Comparison of ENCODE assay signal across 17 cellular contexts in the genomic region with DNA sequence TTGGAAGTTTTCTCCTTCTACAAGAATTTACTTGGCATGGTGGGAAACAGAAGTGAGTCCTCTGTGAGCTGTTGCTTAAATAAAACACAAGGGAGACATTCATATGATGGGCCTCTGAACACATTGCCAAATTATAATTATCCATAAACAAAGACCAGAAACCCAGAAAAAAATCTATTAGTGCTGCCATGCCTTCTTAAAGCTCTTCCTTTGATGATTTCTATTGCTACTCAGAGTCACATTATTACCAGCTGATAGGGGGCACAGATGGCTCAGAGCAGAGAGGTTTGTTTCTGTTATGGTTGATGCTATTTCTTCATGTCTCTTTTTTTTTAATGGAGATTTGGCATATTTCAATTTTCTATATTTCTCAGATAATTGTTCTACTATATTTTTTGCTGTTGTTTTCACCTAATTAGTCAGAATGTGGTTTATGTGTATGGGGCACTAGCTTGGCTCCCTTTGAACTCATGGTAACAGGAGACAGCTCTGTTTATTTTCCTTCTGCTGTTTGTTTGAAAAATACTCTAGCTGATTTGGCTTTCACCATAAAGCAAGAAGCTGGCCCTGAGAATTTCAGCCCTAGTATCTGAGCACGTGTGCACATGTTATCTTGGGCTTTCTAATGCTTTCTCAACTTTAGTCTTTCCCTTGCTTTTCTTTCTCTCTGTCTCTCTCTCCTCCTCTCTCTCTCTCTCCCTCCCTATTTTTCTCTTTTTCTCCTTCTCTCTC.
DNase-seq lines count a peak whose midpoint lies in the region; ATAC-seq and TF ChIP-seq lines count a peak whose summit lies in the region.
"Had no signal": no experiment of that assay in that cellular context is flagged by ENCODE, and none has a peak within 500 bp of the region (broad histone marks: within the 10 kb centered on the region; RNA-seq: fewer than 3 reads in every experiment).

No MANE protein-coding gene starts in this region.

- H3K27ac ChIP-seq in OCI-LY7 (ENCODE audit: low read depth, low read length, poor library complexity, severe bottlenecking), result no peak overlapping the region
- H3K27ac ChIP-seq: A549, C4-2B, GM23248 had no signal

- H3K4me1 Mint-ChIP-seq in nephron progenitor cell, result peaks cover 31% of the 10 kb centered on the region
- peaks cover 11% of the 10 kb centered on the region for H3K4me1 Mint-ChIP-seq in activated T-cell treated with anti-CD3 and anti-CD28 coated beads, Interleukin-2, amount 50 U/mL, for 72 hours (ENCODE audit: low read depth)
- H3K4me1 Mint-ChIP-seq: CD4-positive, alpha-beta memory T cell; H9 had no signal

- CTCF ChIA-PET in OCI-LY7 (lab: Charles Lee; ENCODE audit: unreplicated experiment), result no interaction called here

- peak overlapping the region; percentile 15 for H3K27ac Mint-ChIP-seq in nephron progenitor cell
- H3K27ac Mint-ChIP-seq in activated T-cell treated with anti-CD3 and anti-CD28 coated beads, Interleukin-2, amount 50 U/mL, for 72 hours, result no peak overlapping the region
- H3K27ac Mint-ChIP-seq: CD4-positive, alpha-beta memory T cell; H9 had no signal

- DNase-seq in H4 (ENCODE audit: low spot score), result peak; percentile 69
- peak; percentile 30 for DNase-seq in M059J (ENCODE audit: low read depth)
- DNase-seq in OCI-LY7 (ENCODE audit: low spot score), result no peak
- DNase-seq in nephron progenitor cell, result no peak
- no peak for DNase-seq in NCI-H2029 (lab: John Stamatoyannopoulos, UW)
- DNase-seq in activated T-cell treated with anti-CD3 and anti-CD28 coated beads, Interleukin-2, amount 50 U/mL, for 72 hours, result no peak
- DNase-seq: BE2C; CD4-positive, alpha-beta memory T cell; DMS79; GM23248; H9 had no signal

- no peak for ATAC-seq in activated T-cell treated with anti-CD3 and anti-CD28 coated beads, Interleukin-2, amount 50 U/mL, for 72 hours (replicated peaks in 1 of 2)
- ATAC-seq in HG03175 (IDR thresholded peaks at IDR 0.05; ENCODE audit: unreplicated experiment) (no peak), HG02759 (IDR thresholded peaks at IDR 0.05; ENCODE audit: unreplicated experiment) (no peak)
- ATAC-seq: A549, GM12878, HepG2 had no signal

- peaks cover 6% of the 10 kb centered on the region for H3K4me1 ChIP-seq in OCI-LY7 (ENCODE audit: insufficient read depth, low read length, poor library complexity, severe bottlenecking)
- H3K4me1 ChIP-seq: A549, BE2C had no signal

- no peak overlapping the region for H3K4me3 ChIP-seq in OCI-LY7 (ENCODE audit: low read depth, low read length, poor library complexity, severe bottlenecking)
- H3K4me3 ChIP-seq: A549, GM12878, GM23248 had no signal

- no peaks in the 10 kb centered on the region for H3K36me3 Mint-ChIP-seq in nephron progenitor cell (ENCODE audit: low read depth)
- no peaks in the 10 kb centered on the region for H3K36me3 Mint-ChIP-seq in activated T-cell treated with anti-CD3 and anti-CD28 coated beads, Interleukin-2, amount 50 U/mL, for 72 hours (ENCODE audit: insufficient read depth in 2 of 2)
- H3K36me3 Mint-ChIP-seq: CD4-positive, alpha-beta memory T cell had no signal

- no TSS peak for BruUV-seq in OCI-LY7 (replicated peaks; lab: Mats Ljungman, UMichigan)

- H3K36me3 ChIP-seq in OCI-LY7 (ENCODE audit: insufficient read depth, low read length), result no peaks in the 10 kb centered on the region
- H3K36me3 ChIP-seq: BE2C had no signal

- H4K20me1 ChIP-seq in OCI-LY7 (ENCODE audit: insufficient read depth, low read length), result no peaks in the 10 kb centered on the region

- H3K9me3 Mint-ChIP-seq in nephron progenitor cell, result no peaks in the 10 kb centered on the region
- peaks cover 3 to 5% of the 10 kb centered on the region in 2 donors for H3K9me3 Mint-ChIP-seq in activated T-cell treated with anti-CD3 and anti-CD28 coated beads, Interleukin-2, amount 50 U/mL, for 72 hours
- H3K9me3 Mint-ChIP-seq: H9 had no signal

- peak overlapping the region; percentile 2; the same call in 1 of the 2 replicates for H2AFZ ChIP-seq in OCI-LY7 (ENCODE audit: low read length)
- H2AFZ ChIP-seq: GM23248 had no signal

- H3K4me3 Mint-ChIP-seq in nephron progenitor cell, result peak overlapping the region; percentile 2
- H3K4me3 Mint-ChIP-seq in activated T-cell treated with anti-CD3 and anti-CD28 coated beads, Interleukin-2, amount 50 U/mL, for 72 hours, result no peak overlapping the region
- H3K4me3 Mint-ChIP-seq: CD4-positive, alpha-beta memory T cell; H9 had no signal

- H3K9me2 ChIP-seq in OCI-LY7 (ENCODE audit: insufficient read depth, low read length), result no peaks in the 10 kb centered on the region

- H3K79me2 ChIP-seq in OCI-LY7 (ENCODE audit: insufficient read depth, low read depth, low read length), result no peaks in the 10 kb centered on the region

- intact Hi-C loops in OCI-LY7 (cut with micrococcal nuclease; ENCODE audit: unreplicated experiment), result no loop called here

- H3K9me3 ChIP-seq in OCI-LY7 (ENCODE audit: low read length), result peaks cover 3% of the 10 kb centered on the region; the same call in 1 of the 2 replicates
- H3K9me3 ChIP-seq: A549, BE2C had no signal

- no peaks in the 10 kb centered on the region for H3K27me3 Mint-ChIP-seq in nephron progenitor cell (ENCODE audit: low read depth, poor library complexity)
- H3K27me3 Mint-ChIP-seq in activated T-cell treated with anti-CD3 and anti-CD28 coated beads, Interleukin-2, amount 50 U/mL, for 72 hours (ENCODE audit: low read depth), result no peaks in the 10 kb centered on the region

- TF ChIP-seq CTCF in OCI-LY7 (conservative IDR thresholded peaks at IDR 0.05; ENCODE audit: low read length), result no peak
- TF ChIP-seq CTCF in nephron progenitor cell (IDR thresholded peaks at IDR 0.05), result no peak

- POLR2A ChIA-PET in OCI-LY7 (lab: Charles Lee), result interaction anchor here (0.6 to 1.7 kb wide), 7 partner anchors 8 to 247 kb away, joined by 3 to 10 read pairs (median 3); no protein-coding TSS in a partner anchor

- no peak overlapping the region for H3K4me2 ChIP-seq in OCI-LY7 (ENCODE audit: low read length)
- H3K4me2 ChIP-seq: A549 had no signal

Comparison
In these comparisons a context has a peak if more than half of its experiments do, and no peak if none do; other contexts are left out.
1. DNase-seq: peak in H4 (single experiment) and M059J (single experiment); none in OCI-LY7 (single experiment), nephron progenitor cell (single experiment), NCI-H2029 (single experiment) and activated T-cell treated with anti-CD3 and anti-CD28 coated beads, Interleukin-2, amount 50 U/mL, for 72 hours (0 of 2).